In the genomic region with DNA sequence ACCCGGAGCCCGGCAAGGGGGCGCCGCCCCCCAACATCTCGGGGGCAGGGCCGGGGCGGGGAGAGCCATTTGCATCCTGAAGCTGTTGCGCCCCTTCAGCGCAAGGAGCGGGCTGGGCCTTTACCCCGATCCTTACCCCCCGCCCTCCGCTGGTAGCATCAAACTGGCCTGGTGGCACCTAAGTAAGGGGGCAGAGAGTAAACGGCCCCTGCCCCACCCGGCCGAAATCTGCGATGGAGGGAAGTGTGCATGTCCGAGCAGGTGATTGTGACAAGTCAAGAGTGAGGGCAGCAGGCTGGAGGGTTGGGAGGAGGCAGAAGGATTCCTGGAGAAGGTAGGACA, we compare ENCODE assay signal across 11 cellular contexts.
DNase-seq lines count a peak whose midpoint lies in the region; ATAC-seq, FAIRE-seq and TF ChIP-seq lines count a peak whose summit lies in the region.
"Had no signal": no experiment of that assay in that cellular context is flagged by ENCODE, and none has a peak within 500 bp of the region (broad histone marks: within the 10 kb centered on the region; RNA-seq: fewer than 3 reads in every experiment).

No MANE protein-coding gene starts in this region.

- TF ChIP-seq EP300 in gastroesophageal sphincter (IDR thresholded peaks at IDR 0.05): no peak

- intact Hi-C loops in pancreas (cut with DNase I): no loop called here

- ATAC-seq in RWPE2 (ENCODE audit: low read depth) (no peak), gastroesophageal sphincter (no peak), pancreas (no peak), HG03378 (IDR thresholded peaks at IDR 0.05; ENCODE audit: unreplicated experiment) (no peak)
- ATAC-seq: HCT116 had no signal

- peaks cover 19% of the 10 kb centered on the region for H3K4me1 ChIP-seq in RWPE2 (ENCODE audit: insufficient read depth, poor library complexity, severe bottlenecking)
- peaks cover 0 to 16% (median 0%) of the 10 kb centered on the region in 3 donors for H3K4me1 ChIP-seq in gastroesophageal sphincter
- H3K4me1 ChIP-seq in pancreas: no peaks in the 10 kb centered on the region

- FAIRE-seq in pancreas (lab: Jason Lieb, UNC): no peak
- FAIRE-seq in GM19239 (lab: Jason Lieb, UNC): no peak
- FAIRE-seq: colon had no signal

- DNase-seq in AG04450 (ENCODE audit: low read depth, low spot score) (no peak), RWPE2 (ENCODE audit: low spot score) (no peak), pancreas (peak in 3 of 6 donors; percentile 15 to 67 (median 56)), WERI-Rb-1 (no peak), germinal center (ENCODE audit: low spot score) (no peak), GM19239 (ENCODE audit: insufficient read length, low spot score) (no peak)
- DNase-seq: SHP77 treated with DMSO at 0.1 percent for 48 hours had no signal

- H3K4me3 ChIP-seq in AG04450 (ENCODE audit: low read depth, low read length) (peak overlapping the region; percentile 60), RWPE2 (ENCODE audit: severe bottlenecking) (peak overlapping the region; percentile 27), gastroesophageal sphincter (peak overlapping the region; percentile 45 to 65), pancreas (peak overlapping the region; percentile 36 to 64 (median 37)), WERI-Rb-1 (ENCODE audit: low read depth, low read length) (no peak overlapping the region)

- TF ChIP-seq CTCF in AG04450 (IDR thresholded peaks at IDR 0.05; ENCODE audit: low read depth, low read length): no peak
- TF ChIP-seq CTCF in RWPE2 (IDR thresholded peaks at IDR 0.05; ENCODE audit: poor library complexity, severe bottlenecking): no peak
- TF ChIP-seq CTCF in gastroesophageal sphincter (IDR thresholded peaks at IDR 0.05): no peak
- no peak for TF ChIP-seq CTCF in pancreas (IDR thresholded peaks at IDR 0.05)
- TF ChIP-seq CTCF in WERI-Rb-1 (IDR thresholded peaks at IDR 0.05; ENCODE audit: low read depth, low read length): no peak

- no peak for TF ChIP-seq POLR2A in gastroesophageal sphincter (IDR thresholded peaks at IDR 0.05)

- CTCF ChIA-PET in AG04450 (lab: Charles Lee): no interaction called here

- no peaks in the 10 kb centered on the region for H3K36me3 ChIP-seq in RWPE2 (ENCODE audit: low read depth)
- H3K36me3 ChIP-seq in gastroesophageal sphincter: no peaks in the 10 kb centered on the region
- H3K36me3 ChIP-seq in pancreas: no peaks in the 10 kb centered on the region
- no peaks in the 10 kb centered on the region for H3K36me3 ChIP-seq in WERI-Rb-1

- peaks cover 6% of the 10 kb centered on the region for H3K27me3 ChIP-seq in AG04450 (ENCODE audit: control insufficient read depth, insufficient read depth, low read length)
- H3K27me3 ChIP-seq in RWPE2 (ENCODE audit: insufficient read depth, poor library complexity, severe bottlenecking): peaks cover 3% of the 10 kb centered on the region
- peaks cover 11% of the 10 kb centered on the region for H3K27me3 ChIP-seq in gastroesophageal sphincter
- H3K27me3 ChIP-seq in pancreas: no peaks in the 10 kb centered on the region
- no peaks in the 10 kb centered on the region for H3K27me3 ChIP-seq in WERI-Rb-1 (ENCODE audit: insufficient read depth, low read depth, severe bottlenecking)

- WGBS in gastroesophageal sphincter (ENCODE audit: low coverage in 1 of 2), 2 donors: no CpG with 5 or more reads among the region's 18 CpGs
- 29 to 32% methylated on average over 18 of the region's 18 CpGs for whole genome bisulfite sequencing in pancreas, 2 donors

- POLR2A ChIA-PET in AG04450 (lab: Yijun Ruan, JAX): no interaction called here

- no peak overlapping the region for H3K27ac ChIP-seq in AG04450 (ENCODE audit: low read depth, low read length)
- no peak overlapping the region for H3K27ac ChIP-seq in RWPE2 (ENCODE audit: poor library complexity, severe bottlenecking)
- H3K27ac ChIP-seq in gastroesophageal sphincter: peak overlapping the region in 1 of 4 donors; percentile 74
- no peak overlapping the region for H3K27ac ChIP-seq in pancreas
- H3K27ac ChIP-seq in WERI-Rb-1: no peak overlapping the region

- H3K9me3 ChIP-seq in AG04450 (ENCODE audit: control insufficient read depth, insufficient read depth, low read length) (no peaks in the 10 kb centered on the region), RWPE2 (ENCODE audit: severe bottlenecking) (no peaks in the 10 kb centered on the region), gastroesophageal sphincter (no peaks in the 10 kb centered on the region), pancreas (no peaks in the 10 kb centered on the region), WERI-Rb-1 (ENCODE audit: severe bottlenecking) (peaks cover 5% of the 10 kb centered on the region)
